In the genomic region with DNA sequence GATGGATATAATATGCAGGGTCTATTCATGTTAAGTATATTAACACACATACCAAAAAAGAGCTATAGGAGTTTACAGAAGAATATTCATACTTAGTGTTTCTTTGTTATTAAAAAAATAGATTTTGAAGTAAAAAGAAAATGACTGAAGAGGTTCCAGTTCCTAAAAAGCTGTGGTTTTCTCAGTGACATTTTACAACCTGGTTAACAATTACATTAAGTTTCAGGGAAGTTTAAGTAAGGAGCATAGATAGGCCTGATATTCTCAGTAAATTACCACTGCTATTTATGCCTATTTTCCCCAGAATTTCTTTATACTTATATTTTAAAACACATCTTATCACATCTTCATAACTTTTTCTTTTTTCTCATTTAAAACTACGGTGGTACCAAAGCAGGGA, we compare ENCODE assay signal across 1 cellular context.
TF ChIP-seq lines count a peak whose summit lies in the region.

No MANE protein-coding gene starts in this region.

TF ChIP-seq in SK-N-SH treated with all-trans-retinoic acid at 6 μM for 48 hours, 23 proteins besides CTCF, POLR2A, EP300 and RAD21 (continued from another document):
- TF ChIP-seq, protein P1, sequence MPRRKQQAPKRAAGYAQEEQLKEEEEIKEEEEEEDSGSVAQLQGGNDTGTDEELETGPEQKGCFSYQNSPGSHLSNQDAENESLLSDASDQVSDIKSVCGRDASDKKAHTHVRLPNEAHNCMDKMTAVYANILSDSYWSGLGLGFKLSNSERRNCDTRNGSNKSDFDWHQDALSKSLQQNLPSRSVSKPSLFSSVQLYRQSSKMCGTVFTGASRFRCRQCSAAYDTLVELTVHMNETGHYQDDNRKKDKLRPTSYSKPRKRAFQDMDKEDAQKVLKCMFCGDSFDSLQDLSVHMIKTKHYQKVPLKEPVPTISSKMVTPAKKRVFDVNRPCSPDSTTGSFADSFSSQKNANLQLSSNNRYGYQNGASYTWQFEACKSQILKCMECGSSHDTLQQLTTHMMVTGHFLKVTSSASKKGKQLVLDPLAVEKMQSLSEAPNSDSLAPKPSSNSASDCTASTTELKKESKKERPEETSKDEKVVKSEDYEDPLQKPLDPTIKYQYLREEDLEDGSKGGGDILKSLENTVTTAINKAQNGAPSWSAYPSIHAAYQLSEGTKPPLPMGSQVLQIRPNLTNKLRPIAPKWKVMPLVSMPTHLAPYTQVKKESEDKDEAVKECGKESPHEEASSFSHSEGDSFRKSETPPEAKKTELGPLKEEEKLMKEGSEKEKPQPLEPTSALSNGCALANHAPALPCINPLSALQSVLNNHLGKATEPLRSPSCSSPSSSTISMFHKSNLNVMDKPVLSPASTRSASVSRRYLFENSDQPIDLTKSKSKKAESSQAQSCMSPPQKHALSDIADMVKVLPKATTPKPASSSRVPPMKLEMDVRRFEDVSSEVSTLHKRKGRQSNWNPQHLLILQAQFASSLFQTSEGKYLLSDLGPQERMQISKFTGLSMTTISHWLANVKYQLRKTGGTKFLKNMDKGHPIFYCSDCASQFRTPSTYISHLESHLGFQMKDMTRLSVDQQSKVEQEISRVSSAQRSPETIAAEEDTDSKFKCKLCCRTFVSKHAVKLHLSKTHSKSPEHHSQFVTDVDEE (CRISPR knock-in tag; IDR thresholded peaks at IDR 0.05): no peak
- TF ChIP-seq, protein P2, sequence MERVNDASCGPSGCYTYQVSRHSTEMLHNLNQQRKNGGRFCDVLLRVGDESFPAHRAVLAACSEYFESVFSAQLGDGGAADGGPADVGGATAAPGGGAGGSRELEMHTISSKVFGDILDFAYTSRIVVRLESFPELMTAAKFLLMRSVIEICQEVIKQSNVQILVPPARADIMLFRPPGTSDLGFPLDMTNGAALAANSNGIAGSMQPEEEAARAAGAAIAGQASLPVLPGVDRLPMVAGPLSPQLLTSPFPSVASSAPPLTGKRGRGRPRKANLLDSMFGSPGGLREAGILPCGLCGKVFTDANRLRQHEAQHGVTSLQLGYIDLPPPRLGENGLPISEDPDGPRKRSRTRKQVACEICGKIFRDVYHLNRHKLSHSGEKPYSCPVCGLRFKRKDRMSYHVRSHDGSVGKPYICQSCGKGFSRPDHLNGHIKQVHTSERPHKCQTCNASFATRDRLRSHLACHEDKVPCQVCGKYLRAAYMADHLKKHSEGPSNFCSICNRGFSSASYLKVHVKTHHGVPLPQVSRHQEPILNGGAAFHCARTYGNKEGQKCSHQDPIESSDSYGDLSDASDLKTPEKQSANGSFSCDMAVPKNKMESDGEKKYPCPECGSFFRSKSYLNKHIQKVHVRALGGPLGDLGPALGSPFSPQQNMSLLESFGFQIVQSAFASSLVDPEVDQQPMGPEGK (CRISPR knock-in tag; IDR thresholded peaks at IDR 0.05; ENCODE audit: borderline replicate concordance): no peak
- TF ChIP-seq ZNF8 (CRISPR knock-in tag; IDR thresholded peaks at IDR 0.05) (no peak), CSDC2 (CRISPR knock-in tag; IDR thresholded peaks at IDR 0.05) (no peak)
